1 cellular context compared by ENCODE assay signal in genomic region chr4:124206779-124207605, GRCh38.
A peak's percentile ranks its signal among the peaks of the same experiment; 100 is the strongest.
TF ChIP-seq lines count a peak whose summit lies in the region.

No MANE protein-coding gene starts in this region.

TF ChIP-seq in HEK293, 187 proteins besides CTCF, POLR2A, EP300 and RAD21 (continued from another document):
- TF ChIP-seq ZNF362 (tag by site-specific recombination; IDR thresholded peaks at IDR 0.05): 0 out of 2 replicates have a peak, but pooled peaks have one; percentile 20
